ENCODE assay signal across 8 cellular contexts in genomic region chr2:169799555-169799954, GRCh38. TPM values are rescaled to one million over a fixed set of nuclear protein-coding genes. Genes with fewer than 3 reads are reported as not detected.
DNase-seq lines count a peak whose midpoint lies in the region; ATAC-seq and TF ChIP-seq lines count a peak whose summit lies in the region.

No MANE protein-coding gene starts in this region.

- H3K4me1 ChIP-seq in ectodermal cell (ENCODE audit: control insufficient read depth, insufficient read depth, low read length) = no peaks in the 10 kb centered on the region

- TF ChIP-seq CTCF in natural killer cell (IDR thresholded peaks at IDR 0.05) = no peak

- H3K9me3 Mint-ChIP-seq in natural killer cell = no peaks in the 10 kb centered on the region

- H3K27ac ChIP-seq in ectodermal cell (ENCODE audit: insufficient read depth, low read depth, low read length, poor library complexity, severe bottlenecking) = no peak overlapping the region

- ATAC-seq in natural killer cell (no peak), GM19035 (IDR thresholded peaks at IDR 0.05; ENCODE audit: unreplicated experiment) (no peak)

- peaks cover 0 to 2% of the 10 kb centered on the region in 2 donors for H3K27me3 Mint-ChIP-seq in natural killer cell (ENCODE audit: low read depth in 2 of 2)

- no peaks in the 10 kb centered on the region for H3K36me3 Mint-ChIP-seq in natural killer cell

- 17 to 18% methylated on average over 6 of the region's 6 CpGs for WGBS in ectodermal cell, 2 experiments

- peak overlapping the region; percentile 90 to 93 for H3K27ac Mint-ChIP-seq in natural killer cell

- peak overlapping the region; percentile 90 for H3K4me3 Mint-ChIP-seq in natural killer cell

- no peaks in the 10 kb centered on the region for H3K9me3 ChIP-seq in ectodermal cell (ENCODE audit: control insufficient read depth, low read length)

- H3K27me3 ChIP-seq in ectodermal cell (ENCODE audit: control insufficient read depth, insufficient read depth, low read length, poor library complexity, severe bottlenecking) = no peaks in the 10 kb centered on the region

- peaks cover 22% of the 10 kb centered on the region in 2 donors for H3K4me1 Mint-ChIP-seq in natural killer cell

- DNase-seq in NOMO-1 treated with DMSO at 0.1 percent for 48 hours (lab: John Stamatoyannopoulos, UW; ENCODE audit: unreplicated experiment) = peak; percentile 23
- DNase-seq in NOMO-1 (lab: John Stamatoyannopoulos, UW; ENCODE audit: unreplicated experiment in 2 of 2) = no peak
- DNase-seq in OCI-M1 (lab: John Stamatoyannopoulos, UW) = peak; percentile 49
- no peak for DNase-seq in natural killer cell
- no peak for DNase-seq in NCI-H774 (lab: John Stamatoyannopoulos, UW)
- DNase-seq in NCI-H1092 treated with DMSO at 0.1 percent for 48 hours (lab: John Stamatoyannopoulos, UW) = no peak

- peak overlapping the region; percentile 87 for H3K4me3 ChIP-seq in ectodermal cell (ENCODE audit: insufficient read depth, low read depth, low read length)

- intact Hi-C loops in natural killer cell (cut with micrococcal nuclease) = loop anchor here (2.0 to 10.0 kb wide), 2 partner anchors 25 to 105 kb away; partner anchors contain the start of genes CFAP210, METTL5 and PHOSPHO2

- peaks cover 6% of the 10 kb centered on the region for H3K36me3 ChIP-seq in ectodermal cell (ENCODE audit: control insufficient read depth, insufficient read depth, low read length)

RNA-seq across cellular contexts. Expression of gene SSB, which starts 0.9 kb away (rescaled TPM):
- 230 TPM for polyA plus RNA-seq in ectodermal cell (2013, experiment 1 of 4)
- 212 TPM for polyA plus RNA-seq in ectodermal cell (2013, experiment 2 of 4)
- polyA plus RNA-seq in ectodermal cell (2013, experiment 3 of 4) = 171 TPM
- polyA plus RNA-seq in ectodermal cell (2013, experiment 4 of 4) = 193 TPM
- total RNA-seq in natural killer cell = 100 to 1,000 TPM in 2 of 3 donors, 10 to 100 TPM in 1; 95.5 to 125 (median 102) TPM

RNA-seq across cellular contexts. Expression of gene METTL5, which starts 25.1 kb away (rescaled TPM):
- 82.1 TPM for polyA plus RNA-seq in ectodermal cell (2013, experiment 1 of 4)
- polyA plus RNA-seq in ectodermal cell (2013, experiment 2 of 4) = 75.7 TPM
- polyA plus RNA-seq in ectodermal cell (2013, experiment 3 of 4) = 89.6 TPM
- 87.9 TPM for polyA plus RNA-seq in ectodermal cell (2013, experiment 4 of 4)
- total RNA-seq in natural killer cell = 10 to 100 TPM; 14.7 to 28.2 (median 21.3) TPM

RNA-seq across cellular contexts. Expression of gene UBR3, which starts 27.7 kb away (rescaled TPM):
- polyA plus RNA-seq in ectodermal cell (2013, experiment 1 of 4) = 13.2 TPM
- polyA plus RNA-seq in ectodermal cell (2013, experiment 2 of 4) = 15.1 TPM
- polyA plus RNA-seq in ectodermal cell (2013, experiment 3 of 4) = 13.1 TPM
- polyA plus RNA-seq in ectodermal cell (2013, experiment 4 of 4) = 15.1 TPM
- total RNA-seq in natural killer cell = 10 to 100 TPM; 40.8 to 54.5 (median 41.0) TPM

Comparison
In these comparisons a context has a peak if more than half of its experiments do, and no peak if none do; other contexts are left out.
1. DNase-seq: peak in NOMO-1 treated with DMSO at 0.1 percent for 48 hours (single experiment) and OCI-M1 (single experiment); none in NOMO-1 (0 of 2), natural killer cell (single experiment), NCI-H774 (single experiment) and NCI-H1092 treated with DMSO at 0.1 percent for 48 hours (single experiment).